8 cellular contexts compared by ENCODE assay signal in the genomic region with DNA sequence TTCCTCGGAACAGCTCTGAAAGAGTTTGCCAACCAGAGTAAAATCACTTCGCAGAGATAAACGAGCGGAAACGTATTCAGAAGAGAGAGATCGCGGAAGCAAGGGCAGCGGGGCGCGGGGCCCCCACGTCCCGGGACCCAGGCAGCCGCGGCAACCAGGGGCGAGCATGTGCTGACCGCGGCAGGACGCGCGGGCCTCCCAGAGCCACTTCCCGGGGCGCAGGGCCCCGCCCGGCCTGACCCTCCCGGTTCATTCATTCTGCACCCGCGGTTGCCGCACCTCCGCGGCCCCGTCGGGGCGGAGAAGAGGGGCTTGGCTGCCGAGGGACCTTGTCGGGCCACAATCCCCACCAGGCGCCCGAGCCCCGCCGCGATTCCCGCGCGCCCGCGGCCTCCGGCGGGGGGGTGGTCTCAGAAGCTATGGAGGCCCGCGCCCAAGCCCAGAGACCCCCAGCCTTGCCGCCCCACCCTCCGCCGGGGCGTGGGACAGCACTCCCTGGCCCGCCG. TPM values are rescaled to one million over a fixed set of nuclear protein-coding genes. Genes with fewer than 3 reads are reported as not detected.
DNase-seq lines count a peak whose midpoint lies in the region; ATAC-seq and TF ChIP-seq lines count a peak whose summit lies in the region.

No MANE protein-coding gene starts in this region.

- peak; percentile 5 for ATAC-seq in activated T-helper 17 cell treated with anti-CD3 and anti-CD28 coated beads, Interleukin-2, amount 50 U/mL, for 72 hours (replicated peaks)
- no peak for ATAC-seq in GM18858 (IDR thresholded peaks at IDR 0.05; ENCODE audit: unreplicated experiment)
- no peak for ATAC-seq in HG02981 (IDR thresholded peaks at IDR 0.05; ENCODE audit: unreplicated experiment)

- DNase-seq in NAMALWA (ENCODE audit: low spot score), result peak; percentile 60
- DNase-seq in fibroblast of villous mesenchyme (ENCODE audit: low read depth), result peak; percentile 29
- no peak for DNase-seq in cortex of kidney (lab: John Stamatoyannopoulos, UW)

- H3K27me3 Mint-ChIP-seq in activated T-helper 17 cell treated with anti-CD3 and anti-CD28 coated beads, Interleukin-2, amount 50 U/mL, for 72 hours, result no peaks in the 10 kb centered on the region

- TF ChIP-seq CTCF in fibroblast of villous mesenchyme (IDR thresholded peaks at IDR 0.05; ENCODE audit: insufficient read depth, low read depth, low read length) (no peak), neutrophil (IDR thresholded peaks at IDR 0.05) (no peak)

- no peaks in the 10 kb centered on the region for H3K27me3 ChIP-seq in neutrophil

- peak overlapping the region; percentile 97 for H3K4me3 Mint-ChIP-seq in activated T-helper 17 cell treated with anti-CD3 and anti-CD28 coated beads, Interleukin-2, amount 50 U/mL, for 72 hours

- no peaks in the 10 kb centered on the region for H3K9me3 ChIP-seq in neutrophil

- H3K9me3 Mint-ChIP-seq in activated T-helper 17 cell treated with anti-CD3 and anti-CD28 coated beads, Interleukin-2, amount 50 U/mL, for 72 hours, result no peaks in the 10 kb centered on the region

- H3K27ac ChIP-seq in neutrophil, result peak overlapping the region; percentile 88

- H3K4me1 ChIP-seq in neutrophil (ENCODE audit: control insufficient read depth in 1 of 2, insufficient read depth in 1 of 2, low read depth in 1 of 2, low read length in 1 of 2), result peaks cover 18 to 24% of the 10 kb centered on the region in 2 experiments

- H3K4me3 ChIP-seq in fibroblast of villous mesenchyme (ENCODE audit: low read depth, low read length) (peak overlapping the region; percentile 78), neutrophil (ENCODE audit: low read depth in 1 of 2, low read length in 1 of 2) (peak overlapping the region; percentile 68 to 92)

- TF ChIP-seq POLR2A in GM19099 (IDR thresholded peaks at IDR 0.05; ENCODE audit: extremely low read depth, insufficient read length, low read depth), result peak; percentile 22

- peak overlapping the region; percentile 96 for H3K27ac Mint-ChIP-seq in activated T-helper 17 cell treated with anti-CD3 and anti-CD28 coated beads, Interleukin-2, amount 50 U/mL, for 72 hours

- peaks cover 31% of the 10 kb centered on the region for H3K36me3 Mint-ChIP-seq in activated T-helper 17 cell treated with anti-CD3 and anti-CD28 coated beads, Interleukin-2, amount 50 U/mL, for 72 hours (ENCODE audit: low read depth)

- H3K4me1 Mint-ChIP-seq in activated T-helper 17 cell treated with anti-CD3 and anti-CD28 coated beads, Interleukin-2, amount 50 U/mL, for 72 hours, result peaks cover 46% of the 10 kb centered on the region

- H3K36me3 ChIP-seq in neutrophil, result no peaks in the 10 kb centered on the region

RNA-seq across cellular contexts. Expression of a gene that starts 0.6 kb away (rescaled TPM):
- 100 to 1,000 TPM; 128 to 252 TPM for total RNA-seq in activated T-helper 17 cell treated with anti-CD3 and anti-CD28 coated beads, Interleukin-2, amount 50 U/mL, for 72 hours
- 91.8 and 104 TPM in 2 replicates for total RNA-seq in fibroblast of villous mesenchyme

RNA-seq across cellular contexts. Expression of a gene that starts 26.1 kb away (rescaled TPM):
- 10 to 100 TPM; 42.2 to 70.0 TPM for total RNA-seq in activated T-helper 17 cell treated with anti-CD3 and anti-CD28 coated beads, Interleukin-2, amount 50 U/mL, for 72 hours
- 29.3 and 57.0 TPM in 2 replicates for total RNA-seq in fibroblast of villous mesenchyme
